24 cellular contexts compared by ENCODE assay signal in genomic region chr2:229634574-229635185, GRCh38.
A peak's percentile ranks its signal among the peaks of the same experiment; 100 is the strongest.
DNase-seq lines count a peak whose midpoint lies in the region; ATAC-seq, FAIRE-seq and TF ChIP-seq lines count a peak whose summit lies in the region.
"Had no signal": no experiment of that assay in that cellular context is flagged by ENCODE, and none has a peak within 500 bp of the region (broad histone marks: within the 10 kb centered on the region; RNA-seq: fewer than 3 reads in every experiment).

No MANE protein-coding gene starts in this region.

- peaks cover 57% of the 10 kb centered on the region for H3K4me1 Mint-ChIP-seq in brain
- H3K4me1 Mint-ChIP-seq: CD14-positive monocyte; IgD-negative memory B cell; stimulated activated effector memory CD8-positive, alpha-beta T cell treated with anti-CD3 and anti-CD28 coated beads, Interleukin-12 subunit alpha, Interleukin-12 subunit beta, amount 100 ng/mL, for 72 hours had no signal

- DNase-seq in NCI-H524 (lab: John Stamatoyannopoulos, UW) (peak; percentile 3 to 53), NCI-H524 treated with DMSO at 0.1 percent for 48 hours (lab: John Stamatoyannopoulos, UW) (no peak), left kidney (ENCODE audit: low read depth, low spot score) (peak; percentile 72), superior temporal gyrus (ENCODE audit: extremely low spot score) (peak; percentile 81), kidney (no peak), GM10266 (ENCODE audit: extremely low spot score) (no peak)
- no peak for DNase-seq in activated naive CD4-positive, alpha-beta T cell treated with anti-CD3 and anti-CD28 coated beads, Interleukin-2, amount 50 U/mL, for 72 hours (ENCODE audit: low spot score in 2 of 2)
- DNase-seq: activated CD4-positive, alpha-beta T cell treated with anti-CD3 and anti-CD28 coated beads for 48 hours; activated effector memory CD4-positive, alpha-beta T cell treated with Interleukin-2 at 50 U/mL for 16 hours; DMS153; effector CD4-positive, alpha-beta T cell; esophagus squamous epithelium; mammary epithelial cell; right cardiac atrium; RPMI8226; stimulated activated CD4-positive, alpha-beta T cell treated with anti-CD3 and anti-CD28 coated beads, Interleukin-15, amount 100 ng/mL, for 24 hours; SW 1271 had no signal

- no peak overlapping the region for H3K27ac ChIP-seq in kidney (ENCODE audit: low read depth in 2 of 2, low read length in 2 of 2)
- H3K27ac ChIP-seq: esophagus squamous epithelium, HL-60 had no signal

- H3K9me3 ChIP-seq in kidney (ENCODE audit: control insufficient read depth in 1 of 2, low read length in 2 of 2) = no peaks in the 10 kb centered on the region
- H3K9me3 ChIP-seq: esophagus squamous epithelium had no signal

- H3K27ac Mint-ChIP-seq in brain = peak overlapping the region; percentile 20 to 86 (median 77)
- no peak overlapping the region for H3K27ac Mint-ChIP-seq in activated naive CD4-positive, alpha-beta T cell treated with anti-CD3 and anti-CD28 coated beads, Interleukin-2, amount 50 U/mL, for 72 hours
- H3K27ac Mint-ChIP-seq: IgD-negative memory B cell; stimulated activated effector memory CD8-positive, alpha-beta T cell treated with anti-CD3 and anti-CD28 coated beads, Interleukin-12 subunit alpha, Interleukin-12 subunit beta, amount 100 ng/mL, for 72 hours had no signal

- H3K9ac ChIP-seq in kidney (ENCODE audit: low read length in 2 of 2) = no peak overlapping the region

- TF ChIP-seq CTCF in brain (conservative IDR thresholded peaks at IDR 0.05) = no peak
- TF ChIP-seq CTCF in kidney (IDR thresholded peaks at IDR 0.05; ENCODE audit: borderline replicate concordance, extremely low read depth, insufficient read depth) = no peak
- TF ChIP-seq CTCF in GM10266 (IDR thresholded peaks at IDR 0.05; ENCODE audit: control insufficient read depth, insufficient read depth, low read depth, missing control alignments) = no peak

- H3K4me1 ChIP-seq in kidney (ENCODE audit: control insufficient read depth in 1 of 2, insufficient read depth in 1 of 2, low read depth in 1 of 2, low read length in 2 of 2) = peaks cover 0 to 3% of the 10 kb centered on the region in 2 donors
- H3K4me1 ChIP-seq: esophagus squamous epithelium had no signal

- no peak overlapping the region for H3K4me3 ChIP-seq in kidney (ENCODE audit: low read length in 2 of 2)
- H3K4me3 ChIP-seq: esophagus squamous epithelium had no signal

- ATAC-seq in activated naive CD4-positive, alpha-beta T cell treated with anti-CD3 and anti-CD28 coated beads, Interleukin-2, amount 50 U/mL, for 72 hours = no peak
- ATAC-seq: right cardiac atrium; stimulated activated effector memory CD8-positive, alpha-beta T cell treated with anti-CD3 and anti-CD28 coated beads, Interleukin-12 subunit alpha, Interleukin-12 subunit beta, amount 100 ng/mL, for 72 hours had no signal

- intact Hi-C loops in kidney (cut with DNase I) = no loop called here

- H3K36me3 Mint-ChIP-seq in brain = no peaks in the 10 kb centered on the region
- no peaks in the 10 kb centered on the region for H3K36me3 Mint-ChIP-seq in activated naive CD4-positive, alpha-beta T cell treated with anti-CD3 and anti-CD28 coated beads, Interleukin-2, amount 50 U/mL, for 72 hours
- H3K36me3 Mint-ChIP-seq: CD14-positive monocyte; IgD-negative memory B cell; stimulated activated effector memory CD8-positive, alpha-beta T cell treated with anti-CD3 and anti-CD28 coated beads, Interleukin-12 subunit alpha, Interleukin-12 subunit beta, amount 100 ng/mL, for 72 hours had no signal

- H3K27me3 Mint-ChIP-seq in brain = peaks cover 3% of the 10 kb centered on the region

- H3K4me3 Mint-ChIP-seq in brain = peak overlapping the region; percentile 29 to 74 (median 64)
- H3K4me3 Mint-ChIP-seq: CD14-positive monocyte; IgD-negative memory B cell; nephron; stimulated activated effector memory CD8-positive, alpha-beta T cell treated with anti-CD3 and anti-CD28 coated beads, Interleukin-12 subunit alpha, Interleukin-12 subunit beta, amount 100 ng/mL, for 72 hours had no signal

- H3K36me3 ChIP-seq in kidney (ENCODE audit: control insufficient read depth in 1 of 2, insufficient read depth in 2 of 2, low read length in 2 of 2) = no peaks in the 10 kb centered on the region
- H3K36me3 ChIP-seq: esophagus squamous epithelium had no signal

- FAIRE-seq in kidney (lab: Jason Lieb, UNC) = no peak
- FAIRE-seq: islet of Langerhans had no signal

- H3K9me3 Mint-ChIP-seq in brain = no peaks in the 10 kb centered on the region
- H3K9me3 Mint-ChIP-seq in activated naive CD4-positive, alpha-beta T cell treated with anti-CD3 and anti-CD28 coated beads, Interleukin-2, amount 50 U/mL, for 72 hours = no peaks in the 10 kb centered on the region
- H3K9me3 Mint-ChIP-seq: IgD-negative memory B cell; nephron; stimulated activated effector memory CD8-positive, alpha-beta T cell treated with anti-CD3 and anti-CD28 coated beads, Interleukin-12 subunit alpha, Interleukin-12 subunit beta, amount 100 ng/mL, for 72 hours had no signal

Comparison
In these comparisons a context has a peak if more than half of its experiments do, and no peak if none do; other contexts are left out.
1. DNase-seq: peak in NCI-H524 (2 of 2), left kidney (single experiment) and superior temporal gyrus (single experiment); none in NCI-H524 treated with DMSO at 0.1 percent for 48 hours (single experiment), activated naive CD4-positive, alpha-beta T cell treated with anti-CD3 and anti-CD28 coated beads, Interleukin-2, amount 50 U/mL, for 72 hours (0 of 2), kidney (single experiment) and GM10266 (single experiment).
2. H3K27ac Mint-ChIP-seq: peak in brain (5 of 5); none in activated naive CD4-positive, alpha-beta T cell treated with anti-CD3 and anti-CD28 coated beads, Interleukin-2, amount 50 U/mL, for 72 hours (0 of 2).